Comparison of ENCODE assay signal across 17 cellular contexts in the genomic region with DNA sequence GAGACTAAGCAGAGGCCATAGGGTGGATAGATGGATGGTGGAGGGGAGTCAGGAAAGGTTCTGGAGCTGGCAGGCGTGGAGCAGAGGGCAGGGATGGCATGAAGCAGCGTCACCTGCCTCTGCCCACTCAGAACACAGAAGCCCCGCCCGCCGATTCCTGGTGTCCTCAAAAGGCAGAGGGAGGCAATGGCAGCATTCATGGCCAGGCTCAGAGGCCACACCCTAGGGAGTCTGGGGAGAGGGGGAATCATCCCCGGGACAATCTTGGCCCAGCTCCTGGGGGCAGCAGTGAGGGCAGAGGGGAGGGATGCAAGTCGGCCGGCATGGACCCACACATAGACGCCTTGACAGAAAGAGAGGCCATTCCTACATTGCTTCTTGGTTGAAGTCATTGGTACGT.
"Had no signal": no experiment of that assay in that cellular context is flagged by ENCODE, and none has a peak within 500 bp of the region (broad histone marks: within the 10 kb centered on the region; RNA-seq: fewer than 3 reads in every experiment).

No MANE protein-coding gene starts in this region.

- ATAC-seq: esophagus mucosa; heart left ventricle; left colon; left ventricle myocardium superior; mucosa of descending colon; naive thymus-derived CD8-positive, alpha-beta T cell; psoas muscle had no signal

- DNase-seq: effector memory CD4-positive, alpha-beta T cell; heart left ventricle; hippocampal formation; left colon; left ventricle myocardium superior; mesendoderm; mucosa of descending colon; naive thymus-derived CD8-positive, alpha-beta T cell; psoas muscle; retina; sigmoid colon; stimulated activated CD4-positive, alpha-beta T cell treated with anti-CD3 and anti-CD28 coated beads, Interleukin-12 subunit alpha, Interleukin-12 subunit beta, amount 100 ng/mL, for 4 hours; stimulated activated CD4-positive, alpha-beta T cell treated with anti-CD3 and anti-CD28 coated beads, Interleukin-2, amount 100 ng/mL, for 48 hours; stimulated activated naive CD4-positive, alpha-beta T cell treated with Interleukin-2 at 50 U/mL for 16 hours; trophoblast cell had no signal

- H3K36me3 Mint-ChIP-seq: naive thymus-derived CD8-positive, alpha-beta T cell had no signal

- H3K4me3 Mint-ChIP-seq: naive thymus-derived CD8-positive, alpha-beta T cell had no signal

- H3K27ac ChIP-seq: heart left ventricle, neutrophil, psoas muscle, sigmoid colon had no signal

- H3K9me3 Mint-ChIP-seq: naive thymus-derived CD8-positive, alpha-beta T cell had no signal
